Comparison of ENCODE assay signal across 18 cellular contexts in genomic region chr13:27634791-27635190, GRCh38. TPM values are rescaled to one million over a fixed set of nuclear protein-coding genes. Genes with fewer than 3 reads are reported as not detected.
DNase-seq lines count a peak whose midpoint lies in the region; ATAC-seq and TF ChIP-seq lines count a peak whose summit lies in the region.
"Had no signal": no experiment of that assay in that cellular context is flagged by ENCODE, and none has a peak within 500 bp of the region (broad histone marks: within the 10 kb centered on the region; RNA-seq: fewer than 3 reads in every experiment).

No MANE protein-coding gene starts in this region.

- no peak overlapping the region for H3K9ac ChIP-seq in trophoblast cell (ENCODE audit: low read length)

- H3K79me2 ChIP-seq in trophoblast cell (ENCODE audit: control insufficient read depth, insufficient read depth, low read length, poor library complexity), result no peaks in the 10 kb centered on the region
- H3K79me2 ChIP-seq in OCI-LY7 (ENCODE audit: insufficient read depth, low read depth, low read length), result peaks cover 78% of the 10 kb centered on the region

- POLR2A ChIA-PET in MCF 10A (lab: Yijun Ruan, JAX) (interaction anchor here (1.0 to 8.1 kb wide), 9 partner anchors 9 to 184 kb away, joined by 3 to 198 read pairs (median 5); partner anchors contain the start of genes LNX2, MTIF3 and POLR1D), OCI-LY7 (lab: Charles Lee) (interaction anchor here (0.6 to 1.4 kb wide), 2 partner anchors 87 to 250 kb away, joined by 3 to 6 read pairs; no protein-coding TSS in a partner anchor)

- TF ChIP-seq CTCF in MCF 10A (IDR thresholded peaks at IDR 0.05; ENCODE audit: unreplicated experiment), result no peak
- no peak for TF ChIP-seq CTCF in esophagus muscularis mucosa (IDR thresholded peaks at IDR 0.05)
- TF ChIP-seq CTCF in vagina (IDR thresholded peaks at IDR 0.05), result no peak
- no peak for TF ChIP-seq CTCF in heart left ventricle (IDR thresholded peaks at IDR 0.05)
- TF ChIP-seq CTCF in OCI-LY7 (conservative IDR thresholded peaks at IDR 0.05; ENCODE audit: low read length), result no peak

- no peaks in the 10 kb centered on the region for H3K9me3 Mint-ChIP-seq in MCF 10A (ENCODE audit: unreplicated experiment)
- H3K9me3 Mint-ChIP-seq: CD4-positive, alpha-beta T cell; IgD-negative memory B cell had no signal

- no peaks in the 10 kb centered on the region for H3K9me3 ChIP-seq in esophagus muscularis mucosa
- H3K9me3 ChIP-seq in trophoblast cell (ENCODE audit: insufficient read depth, low read depth, low read length), result no peaks in the 10 kb centered on the region
- H3K9me3 ChIP-seq in vagina, result no peaks in the 10 kb centered on the region
- H3K9me3 ChIP-seq in heart left ventricle, result no peaks in the 10 kb centered on the region
- no peaks in the 10 kb centered on the region for H3K9me3 ChIP-seq in OCI-LY7 (ENCODE audit: low read length)
- H3K9me3 ChIP-seq: BE2C had no signal

- TF ChIP-seq POLR2A in esophagus muscularis mucosa (IDR thresholded peaks at IDR 0.05; ENCODE audit: low read depth) (no peak), vagina (IDR thresholded peaks at IDR 0.05) (no peak), heart left ventricle (IDR thresholded peaks at IDR 0.05) (no peak)

- intact Hi-C loops in MCF 10A (cut with micrococcal nuclease), result no loop called here
- intact Hi-C loops in esophagus muscularis mucosa (cut with DNase I), result no loop called here
- intact Hi-C loops in vagina (cut with DNase I), result no loop called here
- intact Hi-C loops in heart left ventricle (cut with DNase I), result no loop called here
- intact Hi-C loops in OCI-LY7 (cut with micrococcal nuclease; ENCODE audit: unreplicated experiment), result no loop called here

- H3K79me1 ChIP-seq in trophoblast cell (ENCODE audit: low read length), result no peaks in the 10 kb centered on the region

- peaks cover 11% of the 10 kb centered on the region for H3K36me3 Mint-ChIP-seq in MCF 10A (ENCODE audit: insufficient read depth, unreplicated experiment)
- H3K36me3 Mint-ChIP-seq: IgD-negative memory B cell had no signal

- no peaks in the 10 kb centered on the region for H3K27me3 Mint-ChIP-seq in MCF 10A (ENCODE audit: insufficient read depth, unreplicated experiment)
- H3K27me3 Mint-ChIP-seq: CD4-positive, alpha-beta T cell; IgD-negative memory B cell had no signal

- H2BK120ac ChIP-seq in trophoblast cell (ENCODE audit: insufficient read depth, low read length, poor library complexity), result no peak overlapping the region

- H3K9me2 ChIP-seq in OCI-LY7 (ENCODE audit: insufficient read depth, low read length), result no peaks in the 10 kb centered on the region

- H3K4me2 ChIP-seq in trophoblast cell (ENCODE audit: low read length) (no peak overlapping the region), OCI-LY7 (ENCODE audit: low read length) (no peak overlapping the region)
- H3K4me2 ChIP-seq: PC-9 had no signal

- no peak overlapping the region for H4K12ac ChIP-seq in trophoblast cell (ENCODE audit: low read depth, low read length)

- peaks cover 35% of the 10 kb centered on the region for H3K4me1 Mint-ChIP-seq in MCF 10A (ENCODE audit: insufficient read depth, unreplicated experiment)

- no peaks in the 10 kb centered on the region for H3K27me3 ChIP-seq in esophagus muscularis mucosa
- no peaks in the 10 kb centered on the region for H3K27me3 ChIP-seq in trophoblast cell (ENCODE audit: insufficient read depth, low read length)
- H3K27me3 ChIP-seq in vagina, result no peaks in the 10 kb centered on the region
- H3K27me3 ChIP-seq in heart left ventricle, result no peaks in the 10 kb centered on the region
- H3K27me3 ChIP-seq: BE2C had no signal

- H3K18ac ChIP-seq in trophoblast cell (ENCODE audit: low read length), result no peak overlapping the region

- H2AK5ac ChIP-seq in trophoblast cell (ENCODE audit: low read length), result no peak overlapping the region

- TF ChIP-seq EP300 in esophagus muscularis mucosa (IDR thresholded peaks at IDR 0.05), result no peak

- H4K20me1 ChIP-seq in OCI-LY7 (ENCODE audit: insufficient read depth, low read length), result peaks cover 4% of the 10 kb centered on the region; the same call in 1 of the 2 replicates

- H2AFZ ChIP-seq in trophoblast cell (ENCODE audit: insufficient read depth, low read length, poor library complexity) (no peak overlapping the region), OCI-LY7 (ENCODE audit: low read length) (no peak overlapping the region)
- H2AFZ ChIP-seq: PC-9 had no signal

- H3K27ac Mint-ChIP-seq in MCF 10A (ENCODE audit: low read depth, unreplicated experiment), result peak overlapping the region; percentile 72
- H3K27ac Mint-ChIP-seq: CD4-positive, alpha-beta T cell had no signal

- 91% methylated on average over 3 of the region's 3 CpGs for WGBS in esophagus muscularis mucosa
- WGBS in trophoblast cell (ENCODE audit: extremely low coverage, insufficient coverage, insufficient read length), result no CpG with 5 or more reads among the region's 3 CpGs
- WGBS in heart left ventricle, 4 donors, result 92 to 96% (median 94%) methylated on average over 3 of the region's 3 CpGs

- DNase-seq in MCF 10A (ENCODE audit: unreplicated experiment) (no peak), esophagus muscularis mucosa (ENCODE audit: extremely low spot score) (no peak), trophoblast cell (peak; percentile 54 to 61), vagina (ENCODE audit: extremely low spot score in 2 of 2) (no peak), Kasumi-1 (lab: John Stamatoyannopoulos, UW) (no peak), heart left ventricle (no peak), OCI-LY7 (ENCODE audit: low spot score) (no peak)
- DNase-seq: BE2C; CD4-positive, alpha-beta T cell; COR-L47; DMS79 treated with DMSO at 0.1 percent for 48 hours; NCI-H1694; NCI-H2081 treated with DMSO at 0.1 percent for 48 hours; NCI-H526; PC-9; RPMI8226 had no signal

- H4K91ac ChIP-seq in trophoblast cell (ENCODE audit: low read depth, low read length), result no peak overlapping the region

- peaks cover 14 to 72% (median 52%) of the 10 kb centered on the region in 4 donors for H3K4me1 ChIP-seq in esophagus muscularis mucosa
- no peaks in the 10 kb centered on the region for H3K4me1 ChIP-seq in trophoblast cell (ENCODE audit: control insufficient read depth in 1 of 2, insufficient read depth in 2 of 2, low read length in 2 of 2)
- peaks cover 65% of the 10 kb centered on the region for H3K4me1 ChIP-seq in vagina
- peaks cover 0 to 40% (median 23%) of the 10 kb centered on the region in 12 donors for H3K4me1 ChIP-seq in heart left ventricle
- H3K4me1 ChIP-seq in OCI-LY7 (ENCODE audit: insufficient read depth, low read length, poor library complexity, severe bottlenecking), result no peaks in the 10 kb centered on the region

- H3K36me3 ChIP-seq in esophagus muscularis mucosa (peaks cover 0 to 4% (median 0%) of the 10 kb centered on the region in 4 donors), trophoblast cell (ENCODE audit: control insufficient read depth in 1 of 2, insufficient read depth in 2 of 2, low read length in 2 of 2) (peaks cover 0 to 6% of the 10 kb centered on the region in 2 experiments), vagina (no peaks in the 10 kb centered on the region), heart left ventricle (peaks cover 0 to 12% (median 0%) of the 10 kb centered on the region in 9 donors), OCI-LY7 (ENCODE audit: insufficient read depth, low read length) (peaks cover 73% of the 10 kb centered on the region)
- H3K36me3 ChIP-seq: BE2C had no signal

- H3K23ac ChIP-seq in trophoblast cell (ENCODE audit: low read length), result no peak overlapping the region

- CTCF ChIA-PET in MCF 10A (lab: Yijun Ruan, JAX), result interaction anchor here (0.7 to 1.5 kb wide), 3 partner anchors 13 to 263 kb away, joined by 3 to 5 read pairs (median 4); partner anchors contain the start of gene POLR1D
- CTCF ChIA-PET in OCI-LY7 (lab: Charles Lee; ENCODE audit: unreplicated experiment), result no interaction called here

- ATAC-seq in heart left ventricle, result no peak
- ATAC-seq: SK-N-SH treated with all-trans-retinoic acid at 6 μM for 48 hours had no signal

- H3K4ac ChIP-seq in trophoblast cell (ENCODE audit: low read depth, low read length), result no peak overlapping the region

- H3K27ac ChIP-seq in esophagus muscularis mucosa (replicated peaks in 1 of 4), result peak overlapping the region in 3 of 4 donors; percentile 12 to 74 (median 20)
- no peak overlapping the region for H3K27ac ChIP-seq in trophoblast cell (ENCODE audit: low read depth, low read length)
- H3K27ac ChIP-seq in vagina, result peak overlapping the region; percentile 68
- H3K27ac ChIP-seq in heart left ventricle, result peak overlapping the region in 1 of 12 donors; percentile 25
- no peak overlapping the region for H3K27ac ChIP-seq in OCI-LY7 (ENCODE audit: low read depth, low read length, poor library complexity, severe bottlenecking)
- H3K27ac ChIP-seq: PC-9 had no signal

- H4K8ac ChIP-seq in trophoblast cell (ENCODE audit: low read depth, low read length), result no peak overlapping the region

- H2BK5ac ChIP-seq in trophoblast cell (ENCODE audit: low read depth, low read length, poor library complexity), result no peak overlapping the region

- H3K4me3 Mint-ChIP-seq in MCF 10A (ENCODE audit: unreplicated experiment), result no peak overlapping the region
- H3K4me3 Mint-ChIP-seq: CD4-positive, alpha-beta T cell; IgD-negative memory B cell had no signal

- BruUV-seq in MCF 10A (replicated peaks; lab: Mats Ljungman, UMichigan) (no TSS peak), OCI-LY7 (replicated peaks; lab: Mats Ljungman, UMichigan) (no TSS peak)

- H3K4me3 ChIP-seq in esophagus muscularis mucosa (no peak overlapping the region), trophoblast cell (ENCODE audit: low read depth, low read length) (no peak overlapping the region), vagina (no peak overlapping the region), heart left ventricle (no peak overlapping the region), OCI-LY7 (ENCODE audit: low read depth, low read length, poor library complexity, severe bottlenecking) (no peak overlapping the region)
- H3K4me3 ChIP-seq: PC-9 had no signal

- H2BK12ac ChIP-seq in trophoblast cell (ENCODE audit: low read length), result no peak overlapping the region

- H3K14ac ChIP-seq in trophoblast cell (ENCODE audit: low read length), result no peak overlapping the region

RNA-seq across cellular contexts. Expression of gene POLR1D, which starts 13.1 kb away (rescaled TPM):
- 123 and 146 TPM in 2 replicates for total RNA-seq in MCF 10A (2022)
- total RNA-seq in esophagus muscularis mucosa, result 100 to 1,000 TPM; 110 to 148 (median 124) TPM
- 173 and 176 TPM in 2 replicates for polyA plus RNA-seq in trophoblast cell (2013)
- 74.2 TPM for total RNA-seq in vagina
- 100 to 1,000 TPM in 2 of 9 donors, 10 to 100 TPM in 7; 70.1 to 103 (median 87.4) TPM for total RNA-seq in heart left ventricle
- polyA plus RNA-seq in heart left ventricle, result 100 to 1,000 TPM in 1 of 2 donors, 10 to 100 TPM in 1; 68.4 to 152 TPM
- 115 and 129 TPM in 2 replicates for total RNA-seq in OCI-LY7 (2014; rRNA removed; shearing (Covaris generic))
- 174 TPM in 2 replicates for total RNA-seq in OCI-LY7 (2022)

RNA-seq across cellular contexts. Expression of gene LNX2, which starts 14.5 kb away (rescaled TPM):
- total RNA-seq in MCF 10A (2022) (12.3 and 15.6 TPM in 2 replicates), esophagus muscularis mucosa (10 to 100 TPM; 10.2 to 14.1 (median 12.8) TPM), vagina (12.0 TPM), heart left ventricle (10 to 100 TPM; 10.7 to 18.7 (median 14.9) TPM), OCI-LY7 (2022) (9.7 TPM in 2 replicates)
- 7.8 and 7.9 TPM in 2 replicates for polyA plus RNA-seq in trophoblast cell (2013)
- polyA plus RNA-seq in heart left ventricle, result 1 to 10 TPM; 3.6 to 9.3 TPM
- 5.9 and 6.8 TPM in 2 replicates for total RNA-seq in OCI-LY7 (2014; rRNA removed; shearing (Covaris generic))

Comparison
In these comparisons a context has a peak if more than half of its experiments do, and no peak if none do; other contexts are left out.
1. DNase-seq: peak in trophoblast cell (2 of 2); none in MCF 10A (single experiment), esophagus muscularis mucosa (single experiment), vagina (0 of 2), Kasumi-1 (0 of 2), heart left ventricle (0 of 5) and OCI-LY7 (single experiment).
2. H3K27ac ChIP-seq: peak in esophagus muscularis mucosa (3 of 4) and vagina (single experiment); none in trophoblast cell (single experiment) and OCI-LY7 (single experiment).